ENCODE assay signal across 10 cellular contexts in the genomic region with DNA sequence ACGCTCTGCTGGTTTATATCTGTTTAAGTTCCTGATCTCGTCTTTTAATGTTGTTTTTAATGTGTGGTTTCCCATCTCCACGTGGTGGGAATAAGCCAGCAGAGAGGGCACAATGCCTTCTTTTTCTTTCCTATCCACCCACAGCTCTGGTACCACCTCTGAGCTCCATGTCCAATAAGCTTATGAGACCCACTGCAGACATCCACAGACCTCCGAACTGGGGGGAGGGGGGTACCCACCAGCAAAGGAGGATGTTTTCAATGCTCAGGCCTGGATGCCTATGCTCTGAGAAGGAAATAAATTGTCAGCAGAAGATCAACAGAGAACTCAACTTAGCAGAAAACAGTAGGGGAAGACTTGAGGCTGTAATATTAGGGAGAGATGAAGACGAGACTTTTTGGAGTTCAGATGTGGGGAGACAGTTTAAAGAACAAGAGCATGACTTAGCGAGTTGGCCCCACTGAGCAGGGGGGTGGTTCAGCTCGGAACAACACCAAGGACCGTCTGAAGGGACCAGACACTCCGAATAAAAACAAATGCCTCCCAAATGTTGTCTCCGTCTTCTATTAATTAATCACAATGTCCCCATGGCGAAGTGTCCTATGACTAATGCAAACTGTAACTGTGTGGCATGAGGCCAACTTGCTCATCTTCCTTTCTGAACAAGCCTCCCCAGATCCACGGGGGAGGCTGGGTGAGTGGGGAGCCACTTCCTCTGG.
DNase-seq lines count a peak whose midpoint lies in the region; ATAC-seq and TF ChIP-seq lines count a peak whose summit lies in the region.
"Had no signal": no experiment of that assay in that cellular context is flagged by ENCODE, and none has a peak within 500 bp of the region (broad histone marks: within the 10 kb centered on the region; RNA-seq: fewer than 3 reads in every experiment).

No MANE protein-coding gene starts in this region.

- H3K27me3 ChIP-seq in esophagus squamous epithelium, result no peaks in the 10 kb centered on the region
- H3K27me3 ChIP-seq in muscle layer of duodenum (ENCODE audit: low read depth, low read length), result no peaks in the 10 kb centered on the region
- H3K27me3 ChIP-seq in aorta (ENCODE audit: control insufficient read depth in 1 of 2, insufficient read depth in 2 of 2, low read length in 1 of 2), result no peaks in the 10 kb centered on the region

- peak; percentile 16 for DNase-seq in stimulated activated CD4-positive, alpha-beta T cell treated with anti-CD3 and anti-CD28 coated beads, Interleukin-15, amount 100 ng/mL, for 24 hours
- DNase-seq in stimulated activated CD4-positive, alpha-beta T cell treated with anti-CD3 and anti-CD28 coated beads, Interleukin-2, amount 100 ng/mL, for 24 hours, result no peak
- DNase-seq in esophagus squamous epithelium (lab: John Stamatoyannopoulos, UW), result no peak
- peak; percentile 68 to 76 for DNase-seq in aorta
- DNase-seq in cerebellum (ENCODE audit: low spot score), result no peak
- DNase-seq: NCI-H524 had no signal

- TF ChIP-seq POLR2A in esophagus squamous epithelium (IDR thresholded peaks at IDR 0.05), result no peak

- WGBS in esophagus squamous epithelium, 2 donors, result 31 to 43% methylated on average over 11 to 12 of the region's 12 CpGs
- WGBS in aorta, 2 donors, result 61 to 69% methylated on average over 12 of the region's 12 CpGs

- H3K4me1 ChIP-seq in esophagus squamous epithelium, result peaks cover 0 to 18% (median 6%) of the 10 kb centered on the region in 3 donors
- H3K4me1 ChIP-seq in muscle layer of duodenum (ENCODE audit: control insufficient read depth in 1 of 2, insufficient read depth in 2 of 2, low read length in 2 of 2), result peaks cover 0 to 14% of the 10 kb centered on the region in 2 donors
- no peaks in the 10 kb centered on the region for H3K4me1 ChIP-seq in aorta (ENCODE audit: control insufficient read depth in 1 of 2, insufficient read depth in 2 of 2, low read length in 2 of 2)

- intact Hi-C loops in esophagus squamous epithelium (cut with DNase I), result no loop called here
- intact Hi-C loops in aorta (cut with DNase I), result no loop called here

- H3K9me3 ChIP-seq in esophagus squamous epithelium (no peaks in the 10 kb centered on the region), muscle layer of duodenum (ENCODE audit: control insufficient read depth in 1 of 2, low read length in 2 of 2) (no peaks in the 10 kb centered on the region), aorta (ENCODE audit: control insufficient read depth, low read length) (no peaks in the 10 kb centered on the region)

- H3K36me3 ChIP-seq in esophagus squamous epithelium (no peaks in the 10 kb centered on the region), muscle layer of duodenum (ENCODE audit: control insufficient read depth in 1 of 2, insufficient read depth in 2 of 2, low read length in 2 of 2) (no peaks in the 10 kb centered on the region), aorta (ENCODE audit: control insufficient read depth in 1 of 2, insufficient read depth in 2 of 2, low read length in 1 of 2) (no peaks in the 10 kb centered on the region)

- ATAC-seq in aorta (ENCODE audit: low FRiP score) (peak; percentile 53), HG03571 (IDR thresholded peaks at IDR 0.05; ENCODE audit: unreplicated experiment) (no peak), GM18870 (IDR thresholded peaks at IDR 0.05; ENCODE audit: unreplicated experiment) (no peak)
- ATAC-seq: activated T-helper 17 cell treated with anti-CD3 and anti-CD28 coated beads, Interleukin-2, amount 50 U/mL, for 72 hours had no signal

- H3K27ac ChIP-seq in esophagus squamous epithelium (peak overlapping the region in 3 of 4 donors; percentile 38 to 70 (median 70)), muscle layer of duodenum (ENCODE audit: low read length) (peak overlapping the region; percentile 16), aorta (ENCODE audit: low read depth in 1 of 2, low read length in 2 of 2) (no peak overlapping the region)

- H3K4me3 ChIP-seq in esophagus squamous epithelium (peak overlapping the region in 1 of 4 donors; percentile 11), muscle layer of duodenum (ENCODE audit: low read depth in 1 of 2, low read length in 2 of 2) (no peak overlapping the region), aorta (ENCODE audit: low read length in 2 of 2) (no peak overlapping the region)

- no peak for TF ChIP-seq CTCF in esophagus squamous epithelium (IDR thresholded peaks at IDR 0.05)

Comparison
In these comparisons a context has a peak if more than half of its experiments do, and no peak if none do; other contexts are left out.
1. DNase-seq: peak in stimulated activated CD4-positive, alpha-beta T cell treated with anti-CD3 and anti-CD28 coated beads, Interleukin-15, amount 100 ng/mL, for 24 hours (single experiment) and aorta (2 of 2); none in stimulated activated CD4-positive, alpha-beta T cell treated with anti-CD3 and anti-CD28 coated beads, Interleukin-2, amount 100 ng/mL, for 24 hours (0 of 2), esophagus squamous epithelium (single experiment) and cerebellum (single experiment).
2. H3K27ac ChIP-seq: peak in esophagus squamous epithelium (3 of 4) and muscle layer of duodenum (single experiment); none in aorta (0 of 2).